10 cellular contexts compared by ENCODE assay signal in genomic region chr3:52317178-52317577, GRCh38. TPM values are rescaled to one million over a fixed set of nuclear protein-coding genes. Genes with fewer than 3 reads are reported as not detected.
DNase-seq lines count a peak whose midpoint lies in the region; ATAC-seq lines count a peak whose summit lies in the region.
"Had no signal": no experiment of that assay in that cellular context is flagged by ENCODE, and none has a peak within 500 bp of the region (broad histone marks: within the 10 kb centered on the region; RNA-seq: fewer than 3 reads in every experiment).

No MANE protein-coding gene starts in this region.

- H3K9ac ChIP-seq in duodenal mucosa (ENCODE audit: low read depth in 1 of 2, low read length in 2 of 2): peak overlapping the region in 1 of 2 donors; percentile 49

- CTCF ChIA-PET in naive thymus-derived CD4-positive, alpha-beta T cell (lab: Charles Lee): interaction anchor here (1.0 to 2.1 kb wide), 2 partner anchors 22 to 86 kb away, joined by 4 to 8 read pairs; no protein-coding TSS in a partner anchor

- no peaks in the 10 kb centered on the region for H3K36me3 Mint-ChIP-seq in stimulated activated naive CD8-positive, alpha-beta T cell treated with anti-CD3 and anti-CD28 coated beads, Interleukin-15, Interleukin-2, amounts not matched to agents 100 ng/mL and 50 ng/mL, for 24 hours (ENCODE audit: low read depth)
- H3K36me3 Mint-ChIP-seq in naive thymus-derived CD4-positive, alpha-beta T cell: peaks cover 0 to 3% (median 0%) of the 10 kb centered on the region in 5 donors

- no peak overlapping the region for H3K27ac Mint-ChIP-seq in stimulated activated naive CD8-positive, alpha-beta T cell treated with anti-CD3 and anti-CD28 coated beads, Interleukin-15, Interleukin-2, amounts not matched to agents 100 ng/mL and 50 ng/mL, for 24 hours
- H3K27ac Mint-ChIP-seq in naive thymus-derived CD4-positive, alpha-beta T cell: peak overlapping the region in 7 of 9 donors; percentile 38 to 76 (median 61)

- H3K9me3 ChIP-seq in duodenal mucosa (ENCODE audit: control insufficient read depth in 1 of 2, low read length in 2 of 2): no peaks in the 10 kb centered on the region
- no peaks in the 10 kb centered on the region for H3K9me3 ChIP-seq in naive thymus-derived CD4-positive, alpha-beta T cell (ENCODE audit: control insufficient read depth in 2 of 3, low read length in 3 of 3)
- H3K9me3 ChIP-seq: testis had no signal

- no peak overlapping the region for H3K27ac ChIP-seq in duodenal mucosa (ENCODE audit: low read depth, low read length)
- H3K27ac ChIP-seq in naive thymus-derived CD4-positive, alpha-beta T cell (ENCODE audit: low read depth, low read length): peak overlapping the region; percentile 17
- H3K27ac ChIP-seq: testis had no signal

- no peak for ATAC-seq in stimulated activated naive CD8-positive, alpha-beta T cell treated with anti-CD3 and anti-CD28 coated beads, Interleukin-15, Interleukin-2, amounts not matched to agents 100 U/mL and 50 U/mL, for 24 hours
- ATAC-seq in naive thymus-derived CD4-positive, alpha-beta T cell: no peak
- ATAC-seq in GM19397 (IDR thresholded peaks at IDR 0.05; ENCODE audit: unreplicated experiment): no peak

- H3K4me1 Mint-ChIP-seq in stimulated activated naive CD8-positive, alpha-beta T cell treated with anti-CD3 and anti-CD28 coated beads, Interleukin-15, Interleukin-2, amounts not matched to agents 100 ng/mL and 50 ng/mL, for 24 hours (ENCODE audit: low read depth): peaks cover 39% of the 10 kb centered on the region
- H3K4me1 Mint-ChIP-seq in naive thymus-derived CD4-positive, alpha-beta T cell: peaks cover 0 to 22% (median 17%) of the 10 kb centered on the region in 7 donors

- peaks cover 17 to 24% of the 10 kb centered on the region in 2 donors for H3K4me1 ChIP-seq in duodenal mucosa (ENCODE audit: control insufficient read depth in 1 of 2, insufficient read depth in 2 of 2, low read length in 2 of 2)
- H3K4me1 ChIP-seq in naive thymus-derived CD4-positive, alpha-beta T cell (ENCODE audit: control insufficient read depth in 2 of 2, insufficient read depth in 2 of 2, low read length in 2 of 2): peaks cover 9 to 11% of the 10 kb centered on the region in 2 donors
- H3K4me1 ChIP-seq: testis had no signal

- no peaks in the 10 kb centered on the region for H3K9me3 Mint-ChIP-seq in stimulated activated naive CD8-positive, alpha-beta T cell treated with anti-CD3 and anti-CD28 coated beads, Interleukin-15, Interleukin-2, amounts not matched to agents 100 ng/mL and 50 ng/mL, for 24 hours
- H3K9me3 Mint-ChIP-seq in naive thymus-derived CD4-positive, alpha-beta T cell: no peaks in the 10 kb centered on the region

- no peak for DNase-seq in stimulated activated naive CD8-positive, alpha-beta T cell treated with anti-CD3 and anti-CD28 coated beads, Interleukin-15, Interleukin-2, amounts not matched to agents 100 U/mL and 50 U/mL, for 24 hours
- no peak for DNase-seq in naive thymus-derived CD4-positive, alpha-beta T cell
- DNase-seq in hypothalamus (lab: John Stamatoyannopoulos, UW) (no peak), T-helper 9 cell (no peak), NCI-H2081 (lab: John Stamatoyannopoulos, UW) (no peak)
- DNase-seq: occipital lobe had no signal

- intact Hi-C loops in naive thymus-derived CD4-positive, alpha-beta T cell (cut with micrococcal nuclease): loop anchor here in 1 of 2 donors (1.0 to 5.0 kb wide), 4 partner anchors 29 to 375 kb away; partner anchors contain the start of genes PARP3, TWF2 and WDR82

- no peaks in the 10 kb centered on the region for H3K27me3 ChIP-seq in duodenal mucosa (ENCODE audit: control insufficient read depth in 1 of 2, insufficient read depth in 2 of 2, low read length in 2 of 2)
- no peaks in the 10 kb centered on the region for H3K27me3 ChIP-seq in naive thymus-derived CD4-positive, alpha-beta T cell (ENCODE audit: control insufficient read depth in 2 of 2, insufficient read depth in 2 of 2, low read length in 2 of 2)
- H3K27me3 ChIP-seq: testis had no signal

- peak overlapping the region; percentile 52 for H3K4me3 Mint-ChIP-seq in stimulated activated naive CD8-positive, alpha-beta T cell treated with anti-CD3 and anti-CD28 coated beads, Interleukin-15, Interleukin-2, amounts not matched to agents 100 ng/mL and 50 ng/mL, for 24 hours
- peak overlapping the region; percentile 30 to 84 (median 76) for H3K4me3 Mint-ChIP-seq in naive thymus-derived CD4-positive, alpha-beta T cell

- POLR2A ChIA-PET in naive thymus-derived CD4-positive, alpha-beta T cell (lab: Charles Lee): interaction anchor here (0.6 to 1.7 kb wide), 7 partner anchors 20 to 136 kb away, joined by 3 to 6 read pairs (median 4); partner anchors contain the start of genes GLYCTK and TNNC1

- no peaks in the 10 kb centered on the region for H3K27me3 Mint-ChIP-seq in stimulated activated naive CD8-positive, alpha-beta T cell treated with anti-CD3 and anti-CD28 coated beads, Interleukin-15, Interleukin-2, amounts not matched to agents 100 ng/mL and 50 ng/mL, for 24 hours
- no peaks in the 10 kb centered on the region for H3K27me3 Mint-ChIP-seq in naive thymus-derived CD4-positive, alpha-beta T cell

- H3K36me3 ChIP-seq in duodenal mucosa (ENCODE audit: control insufficient read depth in 1 of 2, insufficient read depth in 2 of 2, low read length in 2 of 2): no peaks in the 10 kb centered on the region
- H3K36me3 ChIP-seq in naive thymus-derived CD4-positive, alpha-beta T cell (ENCODE audit: control insufficient read depth in 2 of 3, insufficient read depth in 3 of 3, low read length in 3 of 3): no peaks in the 10 kb centered on the region

- H3K4me3 ChIP-seq in duodenal mucosa (ENCODE audit: low read depth in 1 of 2, low read length in 2 of 2): peak overlapping the region; percentile 44 to 65
- peak overlapping the region; percentile 46 for H3K4me3 ChIP-seq in naive thymus-derived CD4-positive, alpha-beta T cell (ENCODE audit: low read length)

RNA-seq across cellular contexts. Expression of gene DNAH1, which starts 1.1 kb away (rescaled TPM):
- total RNA-seq in naive thymus-derived CD4-positive, alpha-beta T cell: 10 to 100 TPM; 32.1 to 69.2 (median 49.0) TPM
- 1 to 10 TPM in 1 of 2 donors, under 1 TPM in 1; 0.35 to 1.7 TPM for polyA plus RNA-seq in naive thymus-derived CD4-positive, alpha-beta T cell

RNA-seq across cellular contexts. Expression of gene GLYCTK, which starts 29.6 kb away (rescaled TPM):
- total RNA-seq in naive thymus-derived CD4-positive, alpha-beta T cell: 10 to 100 TPM; 24.3 to 38.3 (median 32.8) TPM
- polyA plus RNA-seq in naive thymus-derived CD4-positive, alpha-beta T cell: 10 to 100 TPM in 1 of 2 donors, 1 to 10 TPM in 1; 8.0 to 15.5 TPM

RNA-seq across cellular contexts. Expression of gene WDR82, which starts 38.7 kb away (rescaled TPM):
- total RNA-seq in naive thymus-derived CD4-positive, alpha-beta T cell: 100 to 1,000 TPM; 112 to 161 (median 135) TPM
- 100 to 1,000 TPM; 127 to 181 TPM for polyA plus RNA-seq in naive thymus-derived CD4-positive, alpha-beta T cell
